In genomic region chr21:42579456-42580075, GRCh38 we compare ENCODE assay signal across 19 cellular contexts.
DNase-seq lines count a peak whose midpoint lies in the region; ATAC-seq and TF ChIP-seq lines count a peak whose summit lies in the region.
"Had no signal": no experiment of that assay in that cellular context is flagged by ENCODE, and none has a peak within 500 bp of the region (broad histone marks: within the 10 kb centered on the region; RNA-seq: fewer than 3 reads in every experiment).

No MANE protein-coding gene starts in this region.

- ATAC-seq in Right ventricle myocardium superior (ENCODE audit: poor library complexity) (no peak), RWPE2 (ENCODE audit: low read depth) (no peak), lower lobe of right lung (peak; percentile 14 to 25)

- H3K4me3 ChIP-seq in left ventricle myocardium inferior (no peak overlapping the region), RWPE2 (ENCODE audit: severe bottlenecking) (no peak overlapping the region), lower lobe of right lung (no peak overlapping the region), suprapubic skin (no peak overlapping the region)

- H3K27ac ChIP-seq in left ventricle myocardium inferior (replicated peaks), result no peak overlapping the region
- no peak overlapping the region for H3K27ac ChIP-seq in RWPE2 (ENCODE audit: poor library complexity, severe bottlenecking)
- H3K27ac ChIP-seq in lower lobe of right lung, result no peak overlapping the region
- H3K27ac ChIP-seq in suprapubic skin, result no peak overlapping the region
- H3K27ac ChIP-seq: KMS-11 had no signal

- H3K9me3 ChIP-seq in left ventricle myocardium inferior (replicated peaks) (peaks cover 18% of the 10 kb centered on the region), RWPE2 (ENCODE audit: severe bottlenecking) (peaks cover 5% of the 10 kb centered on the region), lower lobe of right lung (no peaks in the 10 kb centered on the region), suprapubic skin (no peaks in the 10 kb centered on the region)

- H3K36me3 ChIP-seq in left ventricle myocardium inferior (peaks cover 17% of the 10 kb centered on the region), RWPE2 (ENCODE audit: low read depth) (0 out of 2 replicates have a peak, but pooled peaks cover 3% of the 10 kb centered on the region), lower lobe of right lung (peaks cover 8% of the 10 kb centered on the region), suprapubic skin (peaks cover 6% of the 10 kb centered on the region)

- H3K27me3 ChIP-seq in left ventricle myocardium inferior (ENCODE audit: low read depth), result no peaks in the 10 kb centered on the region
- H3K27me3 ChIP-seq in RWPE2 (ENCODE audit: insufficient read depth, poor library complexity, severe bottlenecking), result no peaks in the 10 kb centered on the region
- H3K27me3 ChIP-seq in lower lobe of right lung (ENCODE audit: low read depth), result no peaks in the 10 kb centered on the region
- no peaks in the 10 kb centered on the region for H3K27me3 ChIP-seq in suprapubic skin

- TF ChIP-seq POLR2A in suprapubic skin (IDR thresholded peaks at IDR 0.05), result no peak

- no peak for TF ChIP-seq CTCF in left ventricle myocardium inferior (IDR thresholded peaks at IDR 0.05; ENCODE audit: borderline replicate concordance)
- TF ChIP-seq CTCF in RWPE2 (IDR thresholded peaks at IDR 0.05; ENCODE audit: poor library complexity, severe bottlenecking), result no peak
- TF ChIP-seq CTCF in lower lobe of right lung (IDR thresholded peaks at IDR 0.05), result no peak
- TF ChIP-seq CTCF in suprapubic skin (IDR thresholded peaks at IDR 0.05), result no peak

- WGBS in suprapubic skin, result 96% methylated on average over 22 of the region's 22 CpGs

- intact Hi-C loops in Right ventricle myocardium superior (cut with DNase I), result no loop called here
- intact Hi-C loops in left ventricle myocardium inferior (cut with micrococcal nuclease), result no loop called here
- intact Hi-C loops in lower lobe of right lung (cut with DNase I), result no loop called here

- no peaks in the 10 kb centered on the region for H3K4me1 ChIP-seq in left ventricle myocardium inferior
- H3K4me1 ChIP-seq in RWPE2 (ENCODE audit: insufficient read depth, poor library complexity, severe bottlenecking), result no peaks in the 10 kb centered on the region
- no peaks in the 10 kb centered on the region for H3K4me1 ChIP-seq in lower lobe of right lung
- peaks cover 9% of the 10 kb centered on the region for H3K4me1 ChIP-seq in suprapubic skin

- peak; percentile 24 for DNase-seq in Right ventricle myocardium superior
- DNase-seq in left ventricle myocardium inferior, result no peak
- DNase-seq in RWPE2 (ENCODE audit: low spot score), result peak; percentile 51
- no peak for DNase-seq in lower lobe of right lung
- DNase-seq in suprapubic skin (ENCODE audit: low spot score in 2 of 2), result peak; percentile 44 to 72
- no peak for DNase-seq in NCI-H446 (lab: John Stamatoyannopoulos, UW)
- no peak for DNase-seq in HCEC 1CT
- DNase-seq in OCI-M2 (lab: John Stamatoyannopoulos, UW; ENCODE audit: unreplicated experiment), result no peak
- DNase-seq: AML-193; CD4-positive, CD25-positive, alpha-beta regulatory T cell; GOT3; NCI-H1092 treated with DMSO at 0.1 percent for 48 hours; NCI-H1694; NCI-H2107; NCI-H226; NCI-H526 treated with DMSO at 0.1 percent for 48 hours; NK-92 treated with Interleukin-12 subunit alpha and Interleukin-12 subunit beta, amount 100 ng/mL, for 24 hours; OCI-M1 had no signal

- TF ChIP-seq EP300 in suprapubic skin (IDR thresholded peaks at IDR 0.05), result no peak

Comparison
In these comparisons a context has a peak if more than half of its experiments do, and no peak if none do; other contexts are left out.
1. DNase-seq: peak in Right ventricle myocardium superior (single experiment), RWPE2 (single experiment) and suprapubic skin (2 of 2); none in left ventricle myocardium inferior (single experiment), lower lobe of right lung (single experiment), NCI-H446 (0 of 2), HCEC 1CT (single experiment) and OCI-M2 (single experiment).
2. ATAC-seq: peak in lower lobe of right lung (2 of 2); none in Right ventricle myocardium superior (single experiment) and RWPE2 (single experiment).